In genomic region chr2:135531231-135532197, GRCh38 we compare ENCODE assay signal across 8 cellular contexts. TPM values are rescaled to one million over a fixed set of nuclear protein-coding genes. Genes with fewer than 3 reads are reported as not detected.
DNase-seq lines count a peak whose midpoint lies in the region; ATAC-seq, FAIRE-seq and TF ChIP-seq lines count a peak whose summit lies in the region.

Gene R3HDM1, plus strand, starts transcription at chr2:135531484. Its CDS starts 73,362 bp downstream, at chr2:135604846.

- TF ChIP-seq CTCF in right atrium auricular region (IDR thresholded peaks at IDR 0.05) (peak in 1 of 2 donors; percentile 33), psoas muscle (IDR thresholded peaks at IDR 0.05) (no peak)

- peak within 1 kb of the TSS; percentile 71 to 93 for H3K4me3 ChIP-seq in right atrium auricular region
- H3K4me3 ChIP-seq in psoas muscle = peak within 1 kb of the TSS; percentile 79

- H3K4me1 ChIP-seq in right atrium auricular region (peaks cover 0 to 22% of the 10 kb centered on the region in 2 donors), psoas muscle (peaks cover 17% of the 10 kb centered on the region)

- H3K27me3 ChIP-seq in right atrium auricular region (no peaks in the 10 kb centered on the region), psoas muscle (ENCODE audit: insufficient read depth in 3 of 3, low read length in 2 of 3) (no peaks in the 10 kb centered on the region)

- intact Hi-C loops in T-helper 2 cell treated with Interferon-gamma antibody and Interleukin-4, amounts not matched to agents 100 ng/mL and 5 ng/mL, for 36 hours (cut with micrococcal nuclease) = loop anchor here (1.0 to 5.0 kb wide), 6 partner anchors 59 to 1414 kb away; partner anchors contain the start of gene UBXN4
- intact Hi-C loops in psoas muscle (cut with DNase I) = loop anchor here in 1 of 2 donors (5.0 to 10.0 kb wide), 3 partner anchors 34 to 213 kb away; partner anchors contain the start of gene UBXN4

- H3K36me3 ChIP-seq in right atrium auricular region (no peaks in the 10 kb centered on the region), psoas muscle (ENCODE audit: insufficient read depth in 1 of 2, low read depth in 1 of 2) (no peaks in the 10 kb centered on the region)

- FAIRE-seq in urothelium cell line (lab: Jason Lieb, UNC) = no peak

- peak within 1 kb of the TSS; percentile 93 to 95 for H3K27ac ChIP-seq in right atrium auricular region
- peak within 1 kb of the TSS; percentile 97 for H3K27ac ChIP-seq in psoas muscle

- H3K9me3 ChIP-seq in right atrium auricular region (no peaks in the 10 kb centered on the region), psoas muscle (no peaks in the 10 kb centered on the region)

- peak; percentile 93 for DNase-seq in NCI-H187 treated with DMSO at 0.1 percent for 48 hours (lab: John Stamatoyannopoulos, UW)
- peak; percentile 67 to 99 (median 96) for DNase-seq in anterior cingulate cortex (lab: John Stamatoyannopoulos, UW)
- DNase-seq in right atrium auricular region (ENCODE audit: low spot score) = peak; percentile 99
- DNase-seq in psoas muscle = peak; percentile 96 to 98
- DNase-seq in urothelium cell line (ENCODE audit: low spot score) = peak; percentile 96

- peak; percentile 81 for ATAC-seq in GM18499 (IDR thresholded peaks at IDR 0.05; ENCODE audit: insufficient read depth, unreplicated experiment)
- peak; percentile 79 for ATAC-seq in HG02943 (IDR thresholded peaks at IDR 0.05; ENCODE audit: low read depth, unreplicated experiment)
- ATAC-seq in psoas muscle = peak; percentile 91 to 94 (median 92)

- 0% methylated on average over 58 to 75 of the region's 75 CpGs for WGBS in psoas muscle, 3 donors

RNA-seq across cellular contexts. Expression of gene R3HDM1, which starts in this region (rescaled TPM):
- 44.5 and 53.6 TPM in 2 replicates for total RNA-seq in T-helper 2 cell treated with Interferon-gamma antibody and Interleukin-4, amounts not matched to agents 100 ng/mL and 5 ng/mL, for 36 hours
- 10 to 100 TPM; 12.1 to 14.3 TPM for total RNA-seq in right atrium auricular region
- 10 to 100 TPM; 17.5 to 25.3 (median 22.1) TPM for total RNA-seq in psoas muscle
- 10 to 100 TPM in 1 of 3 donors, 1 to 10 TPM in 2; 4.6 to 24.7 (median 9.0) TPM for polyA plus RNA-seq in psoas muscle

Comparison
In these comparisons a context has a peak if more than half of its experiments do, and no peak if none do; other contexts are left out.
1. Peak in every context shown above with its lines: DNase-seq, ATAC-seq, H3K4me3 ChIP-seq and H3K27ac ChIP-seq.